ENCODE assay signal across 8 cellular contexts in the genomic region with DNA sequence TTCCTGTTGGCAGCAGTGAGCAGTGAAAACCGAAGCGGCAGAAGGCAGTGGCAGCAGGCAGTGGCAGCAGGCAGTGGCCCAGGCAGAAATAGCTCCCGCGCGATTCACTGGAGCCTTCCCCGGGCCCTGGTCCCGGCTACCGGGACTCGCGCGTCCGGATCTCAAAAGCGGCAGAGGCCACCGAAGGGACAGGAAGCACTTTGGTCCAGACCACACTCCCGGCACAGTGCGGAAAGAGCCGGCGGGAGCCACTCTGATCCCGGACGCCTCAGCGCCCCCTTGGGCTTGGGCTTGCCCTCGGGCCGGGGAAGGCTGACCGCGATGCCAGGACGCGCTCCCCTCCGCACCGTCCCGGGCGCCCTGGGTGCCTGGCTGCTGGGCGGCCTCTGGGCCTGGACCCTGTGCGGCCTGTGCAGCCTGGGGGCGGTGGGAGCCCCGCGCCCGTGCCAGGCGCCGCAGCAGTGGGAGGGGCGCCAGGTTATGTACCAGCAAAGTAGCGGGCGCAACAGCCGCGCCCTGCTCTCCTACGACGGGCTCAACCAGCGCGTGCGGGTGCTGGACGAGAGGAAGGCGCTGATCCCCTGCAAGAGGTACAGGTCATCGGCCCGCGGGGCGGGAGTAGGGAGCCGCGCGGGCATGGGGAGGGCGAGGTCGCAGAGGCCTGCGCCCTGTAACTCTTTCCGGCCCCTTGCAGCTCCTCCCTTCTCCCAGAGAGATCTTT. TPM values are rescaled to one million over a fixed set of nuclear protein-coding genes. Genes with fewer than 3 reads are reported as not detected.
A peak's percentile ranks its signal among the peaks of the same experiment; 100 is the strongest.
DNase-seq lines count a peak whose midpoint lies in the region; ATAC-seq and TF ChIP-seq lines count a peak whose summit lies in the region.

A gene (plus strand): TSS at position 22 of the 721 bp plus-strand sequence. CDS start 300 bp downstream, at position 322.

- TF ChIP-seq CTCF in AG09309 (IDR thresholded peaks at IDR 0.05; ENCODE audit: control insufficient read depth, insufficient read depth, low read depth, low read length, missing control alignments), result no peak
- peak in 5 of 9 donors; percentile 8 to 37 (median 30) for TF ChIP-seq CTCF in heart right ventricle (IDR thresholded peaks at IDR 0.05)
- TF ChIP-seq CTCF in parathyroid adenoma (IDR thresholded peaks at IDR 0.05), result peak; percentile 30

- H3K36me3 Mint-ChIP-seq in activated naive CD8-positive, alpha-beta T cell, result peaks cover 3% of the 10 kb centered on the region

- H3K9ac ChIP-seq in parathyroid adenoma, result peak within 1 kb of the TSS; percentile 19

- intact Hi-C loops in heart right ventricle (cut with DNase I), result loop anchor here in 1 of 10 donors (10.0 kb wide), 1 partner anchor 64 kb away; no protein-coding TSS in a partner anchor

- ATAC-seq in GM18498 (IDR thresholded peaks at IDR 0.05; ENCODE audit: unreplicated experiment) (peak; percentile 66), HG03045 (IDR thresholded peaks at IDR 0.05; ENCODE audit: unreplicated experiment) (peak; percentile 46), heart right ventricle (peak; percentile 58 to 87 (median 68)), HG03280 (IDR thresholded peaks at IDR 0.05; ENCODE audit: unreplicated experiment) (no peak)

- H3K9me3 Mint-ChIP-seq in activated naive CD8-positive, alpha-beta T cell (ENCODE audit: low read depth), result no peaks in the 10 kb centered on the region

- H3K27me3 ChIP-seq in heart right ventricle (peaks cover 0 to 65% (median 17%) of the 10 kb centered on the region in 7 donors), parathyroid adenoma (ENCODE audit: control insufficient read depth, insufficient read depth, low read length) (no peaks in the 10 kb centered on the region)

- DNase-seq in AG09309 (ENCODE audit: low read depth), result no peak
- peak; percentile 83 for DNase-seq in NCI-H345 (lab: John Stamatoyannopoulos, UW)
- DNase-seq in heart right ventricle, result peak; percentile 57 to 58

- H3K4me1 ChIP-seq in heart right ventricle (peaks cover 4 to 48% (median 32%) of the 10 kb centered on the region in 9 donors), parathyroid adenoma (no peaks in the 10 kb centered on the region)

- peaks cover 40% of the 10 kb centered on the region for H3K27me3 Mint-ChIP-seq in activated naive CD8-positive, alpha-beta T cell

- peak within 1 kb of the TSS; percentile 85 for H3K4me3 Mint-ChIP-seq in activated naive CD8-positive, alpha-beta T cell

- H3K9me3 ChIP-seq in heart right ventricle (peaks cover 0 to 12% (median 7%) of the 10 kb centered on the region in 11 donors), parathyroid adenoma (ENCODE audit: control insufficient read depth, low read length) (no peaks in the 10 kb centered on the region)

- H3K4me3 ChIP-seq in AG09309 (ENCODE audit: control insufficient read depth, low read depth, low read length) (peak within 1 kb of the TSS; percentile 76), heart right ventricle (peak within 1 kb of the TSS; percentile 49 to 87 (median 77)), parathyroid adenoma (ENCODE audit: low read depth, low read length) (peak within 1 kb of the TSS; percentile 41)

- H2AFZ ChIP-seq in parathyroid adenoma, result peak within 1 kb of the TSS; percentile 95

- peak within 1 kb of the TSS; percentile 75 to 92 (median 89) for H3K27ac ChIP-seq in heart right ventricle
- peak within 1 kb of the TSS; percentile 69 for H3K27ac ChIP-seq in parathyroid adenoma

- peak within 1 kb of the TSS; percentile 84 for H3K4me2 ChIP-seq in parathyroid adenoma (ENCODE audit: low read length)

- H3K4me1 Mint-ChIP-seq in activated naive CD8-positive, alpha-beta T cell (ENCODE audit: low read depth), result peaks cover 28% of the 10 kb centered on the region

- WGBS in heart right ventricle, 2 donors, result 1% methylated on average over 61 to 62 of the region's 62 CpGs

- no peak within 1 kb of the TSS for H3K27ac Mint-ChIP-seq in activated naive CD8-positive, alpha-beta T cell

- H3K36me3 ChIP-seq in heart right ventricle (no peaks in the 10 kb centered on the region), parathyroid adenoma (ENCODE audit: control insufficient read depth, insufficient read depth, low read length) (no peaks in the 10 kb centered on the region)

- no peaks in the 10 kb centered on the region for H3K79me2 ChIP-seq in parathyroid adenoma

RNA-seq across cellular contexts. Expression of the gene that starts here (rescaled TPM):
- 10 to 100 TPM; 33.9 to 75.0 (median 59.3) TPM for total RNA-seq in heart right ventricle
- 10 to 100 TPM in 1 of 2 donors, 1 to 10 TPM in 1; 7.8 to 10.2 TPM for polyA plus RNA-seq in heart right ventricle
